ENCODE assay signal across 9 cellular contexts in genomic region chr17:19336938-19337711, GRCh38.
A peak's percentile ranks its signal among the peaks of the same experiment; 100 is the strongest.
DNase-seq lines count a peak whose midpoint lies in the region; ATAC-seq and TF ChIP-seq lines count a peak whose summit lies in the region.
"Had no signal": no experiment of that assay in that cellular context is flagged by ENCODE, and none has a peak within 500 bp of the region (broad histone marks: within the 10 kb centered on the region; RNA-seq: fewer than 3 reads in every experiment).

No MANE protein-coding gene starts in this region.

- no peaks in the 10 kb centered on the region for H3K27me3 ChIP-seq in brain microvascular endothelial cell (replicated peaks)

- H3K36me3 ChIP-seq in brain microvascular endothelial cell (replicated peaks): no peaks in the 10 kb centered on the region

- no peak overlapping the region for H3K27ac ChIP-seq in brain microvascular endothelial cell

- H3K4me3 ChIP-seq in brain microvascular endothelial cell (ENCODE audit: low read depth, low read length): no peak overlapping the region
- H3K4me3 ChIP-seq in retinal pigment epithelial cell (ENCODE audit: low read length): no peak overlapping the region

- in situ Hi-C loops in brain microvascular endothelial cell (cut with HindIII; ENCODE audit: low pct_ligation_motif_present, low sequenced_read_pairs): no loop called here

- DNase-seq in HuH-7.5 (ENCODE audit: low spot score) (peak; percentile 55), brain microvascular endothelial cell (peak; percentile 57), hippocampal formation (lab: John Stamatoyannopoulos, UW) (peak; percentile 53 to 59), retinal pigment epithelial cell (ENCODE audit: low read depth) (no peak)
- no peak for DNase-seq in stimulated activated naive CD8-positive, alpha-beta T cell treated with anti-CD3 and anti-CD28 coated beads, Interleukin-15, Interleukin-2, amounts not matched to agents 100 U/mL and 50 U/mL, for 24 hours
- DNase-seq: activated gamma-delta T cell had no signal

- TF ChIP-seq CTCF in brain microvascular endothelial cell (IDR thresholded peaks at IDR 0.05; ENCODE audit: low read depth, low read length, missing control alignments) (peak; percentile 93), retinal pigment epithelial cell (conservative IDR thresholded peaks at IDR 0.05; ENCODE audit: low read depth, low read length) (peak; percentile 26)

- no peak for ATAC-seq in GM21825 (IDR thresholded peaks at IDR 0.05; ENCODE audit: unreplicated experiment)
- no peak for ATAC-seq in GM21423 (IDR thresholded peaks at IDR 0.05; ENCODE audit: unreplicated experiment)
- ATAC-seq in stimulated activated naive CD8-positive, alpha-beta T cell treated with anti-CD3 and anti-CD28 coated beads, Interleukin-15, Interleukin-2, amounts not matched to agents 100 U/mL and 50 U/mL, for 24 hours: no peak
- no peak for ATAC-seq in GM18873 (IDR thresholded peaks at IDR 0.05; ENCODE audit: low FRiP score, unreplicated experiment)

Comparison
In these comparisons a context has a peak if more than half of its experiments do, and no peak if none do; other contexts are left out.
1. DNase-seq: peak in HuH-7.5 (single experiment), brain microvascular endothelial cell (single experiment) and hippocampal formation (2 of 2); none in retinal pigment epithelial cell (single experiment) and stimulated activated naive CD8-positive, alpha-beta T cell treated with anti-CD3 and anti-CD28 coated beads, Interleukin-15, Interleukin-2, amounts not matched to agents 100 U/mL and 50 U/mL, for 24 hours (single experiment).